Comparison of ENCODE assay signal across 6 cellular contexts in genomic region chr6:10720960-10721849, GRCh38. TPM values are rescaled to one million over a fixed set of nuclear protein-coding genes. Genes with fewer than 3 reads are reported as not detected.
A peak's percentile ranks its signal among the peaks of the same experiment; 100 is the strongest.
DNase-seq lines count a peak whose midpoint lies in the region; ATAC-seq and TF ChIP-seq lines count a peak whose summit lies in the region.
"Not testable (repeated sequence)": the region's sequence is repeated elsewhere in the genome, so short reads cannot be mapped to it uniquely, and the experiment has no call there.

No MANE protein-coding gene starts in this region.

- not testable (repeated sequence) for H3K36me3 ChIP-seq in fibroblast of lung (ENCODE audit: control insufficient read depth, insufficient read depth, low read length); transverse colon

- not testable (repeated sequence) for H3K9me3 ChIP-seq in fibroblast of lung (ENCODE audit: control insufficient read depth, insufficient read depth, low read depth, low read length); transverse colon

- H3K4me1 Mint-ChIP-seq in activated naive CD4-positive, alpha-beta T cell treated with anti-CD3 and anti-CD28 coated beads, Interleukin-2, amount 50 U/mL, for 24 hours = peaks cover 50% of the 10 kb centered on the region
- H3K4me1 Mint-ChIP-seq in natural killer cell treated with Interleukin-12 subunit alpha and Interleukin-12 subunit beta and Interleukin-15 and Interleukin-18, amount 100 ng/mL, for 72 hours (ENCODE audit: low read depth in 2 of 2) = peaks cover 24 to 51% of the 10 kb centered on the region in 2 donors

- DNase-seq in RPMI8226 = peak; percentile 39
- DNase-seq in fibroblast of lung (ENCODE audit: low read depth in 2 of 2); natural killer cell treated with Interleukin-12 subunit alpha and Interleukin-12 subunit beta and Interleukin-15 and Interleukin-18, amount 100 ng/mL, for 72 hours (ENCODE audit: low spot score); transverse colon: not testable (repeated sequence)

- peaks cover 13% of the 10 kb centered on the region for H3K79me2 ChIP-seq in fibroblast of lung (ENCODE audit: control insufficient read depth, insufficient read depth, low read length)

- not testable (repeated sequence) for TF ChIP-seq EP300 in transverse colon (IDR thresholded peaks at IDR 0.05; ENCODE audit: low read depth)

- TF ChIP-seq POLR2A in GM19099 (IDR thresholded peaks at IDR 0.05; ENCODE audit: extremely low read depth, insufficient read length, low read depth) = peak; percentile 58
- not testable (repeated sequence) for TF ChIP-seq POLR2A in transverse colon (IDR thresholded peaks at IDR 0.05)

- intact Hi-C loops in transverse colon (cut with DNase I; ENCODE audit: low total_unique reads) = not testable (repeated sequence)

- not testable (repeated sequence) for H3K27me3 ChIP-seq in fibroblast of lung (ENCODE audit: control insufficient read depth, insufficient read depth, low read length); transverse colon

- ATAC-seq in natural killer cell treated with Interleukin-12 subunit alpha and Interleukin-12 subunit beta and Interleukin-15 and Interleukin-18, amount 100 ng/mL, for 72 hours = not testable (repeated sequence)

- WGBS in transverse colon (ENCODE audit: low coverage in 1 of 2), 2 donors = 83 to 84% methylated on average over 12 to 17 of the region's 17 CpGs

- H3K27ac ChIP-seq in fibroblast of lung (ENCODE audit: insufficient read depth, low read length) = not testable (repeated sequence)
- H3K27ac ChIP-seq in transverse colon = peak overlapping the region; percentile 79 to 93 (median 88)

- peak overlapping the region; percentile 96 for H3K4me3 Mint-ChIP-seq in activated naive CD4-positive, alpha-beta T cell treated with anti-CD3 and anti-CD28 coated beads, Interleukin-2, amount 50 U/mL, for 24 hours
- peak overlapping the region; percentile 93 for H3K4me3 Mint-ChIP-seq in natural killer cell treated with Interleukin-12 subunit alpha and Interleukin-12 subunit beta and Interleukin-15 and Interleukin-18, amount 100 ng/mL, for 72 hours

- H3K9me3 Mint-ChIP-seq in activated naive CD4-positive, alpha-beta T cell treated with anti-CD3 and anti-CD28 coated beads, Interleukin-2, amount 50 U/mL, for 24 hours; natural killer cell treated with Interleukin-12 subunit alpha and Interleukin-12 subunit beta and Interleukin-15 and Interleukin-18, amount 100 ng/mL, for 72 hours: not testable (repeated sequence)

- H3K27ac Mint-ChIP-seq in activated naive CD4-positive, alpha-beta T cell treated with anti-CD3 and anti-CD28 coated beads, Interleukin-2, amount 50 U/mL, for 24 hours = peak overlapping the region; percentile 82
- H3K27ac Mint-ChIP-seq in natural killer cell treated with Interleukin-12 subunit alpha and Interleukin-12 subunit beta and Interleukin-15 and Interleukin-18, amount 100 ng/mL, for 72 hours = peak overlapping the region; percentile 76 to 83

- H3K4me3 ChIP-seq in fibroblast of lung (replicated peaks in 1 of 4; ENCODE audit: control extremely low read depth in 1 of 4, insufficient read depth in 1 of 4, low read depth in 3 of 4, low read length in 4 of 4) = peak overlapping the region in 2 of 4 experiments; percentile 10 to 67
- peak overlapping the region in 3 of 4 donors; percentile 57 to 62 (median 58) for H3K4me3 ChIP-seq in transverse colon

- TF ChIP-seq CTCF in fibroblast of lung (conservative IDR thresholded peaks at IDR 0.05 in 1 of 2, IDR thresholded peaks at IDR 0.05 in 1 of 2; ENCODE audit: low read depth in 1 of 2, low read length in 2 of 2) = not testable (repeated sequence)
- TF ChIP-seq CTCF in transverse colon (IDR thresholded peaks at IDR 0.05) = peak in 1 of 5 experiments; percentile 28

- not testable (repeated sequence) for H3K4me1 ChIP-seq in fibroblast of lung (ENCODE audit: control insufficient read depth, extremely low read depth, insufficient read depth, low read length)
- peaks cover 0 to 30% (median 18%) of the 10 kb centered on the region in 4 donors for H3K4me1 ChIP-seq in transverse colon

- peak overlapping the region; percentile 42 for H3K4me2 ChIP-seq in fibroblast of lung (ENCODE audit: extremely low read depth, insufficient read depth, low read length)

- not testable (repeated sequence) for H3K36me3 Mint-ChIP-seq in activated naive CD4-positive, alpha-beta T cell treated with anti-CD3 and anti-CD28 coated beads, Interleukin-2, amount 50 U/mL, for 24 hours; natural killer cell treated with Interleukin-12 subunit alpha and Interleukin-12 subunit beta and Interleukin-15 and Interleukin-18, amount 100 ng/mL, for 72 hours

- not testable (repeated sequence) for H3K9ac ChIP-seq in fibroblast of lung (ENCODE audit: insufficient read depth, low read length)

- not testable (repeated sequence) for H4K20me1 ChIP-seq in fibroblast of lung (ENCODE audit: control insufficient read depth, extremely low read depth, insufficient read depth, low read length)

- not testable (repeated sequence) for H3K27me3 Mint-ChIP-seq in activated naive CD4-positive, alpha-beta T cell treated with anti-CD3 and anti-CD28 coated beads, Interleukin-2, amount 50 U/mL, for 24 hours
- H3K27me3 Mint-ChIP-seq in natural killer cell treated with Interleukin-12 subunit alpha and Interleukin-12 subunit beta and Interleukin-15 and Interleukin-18, amount 100 ng/mL, for 72 hours = peaks cover 0 to 24% of the 10 kb centered on the region in 2 donors

- in situ Hi-C loops in transverse colon (cut with MboI; ENCODE audit: low pct_ligation_motif_present in 1 of 4, low pct_unique_long_range_greater_than_20kb in 1 of 4, low sequenced_read_pairs in 3 of 4) = not testable (repeated sequence)

- peak overlapping the region; percentile 16 for H2AFZ ChIP-seq in fibroblast of lung (ENCODE audit: low read length)

RNA-seq across cellular contexts. Expression of gene TMEM14C, which starts 1.7 kb away (rescaled TPM):
- 123 and 124 TPM in 2 replicates for total RNA-seq in fibroblast of lung
- 183 and 246 TPM in 2 replicates for polyA plus RNA-seq in fibroblast of lung
- 129 and 153 TPM in 2 replicates for polyA plus RNA-seq in fibroblast of lung (2012)
- polyA minus RNA-seq in fibroblast of lung (ENCODE audit: low replicate concordance) = 37.2 and 40.4 TPM in 2 replicates
- total RNA-seq in natural killer cell treated with Interleukin-12 subunit alpha and Interleukin-12 subunit beta and Interleukin-15 and Interleukin-18, amount 100 ng/mL, for 72 hours = 10 to 100 TPM; 12.0 to 27.4 TPM
- total RNA-seq in transverse colon = 100 to 1,000 TPM in 1 of 4 donors, 10 to 100 TPM in 2, 1 to 10 TPM in 1; 9.7 to 125 (median 60.0) TPM

RNA-seq across cellular contexts. Expression of gene TMEM14B, which starts 26.4 kb away (rescaled TPM):
- total RNA-seq in fibroblast of lung (52.1 and 58.3 TPM in 2 replicates), transverse colon (10 to 100 TPM; 16.5 to 57.9 (median 48.7) TPM)
- polyA plus RNA-seq in fibroblast of lung = 109 and 113 TPM in 2 replicates
- polyA plus RNA-seq in fibroblast of lung (2012) = 72.2 and 88.0 TPM in 2 replicates
- polyA minus RNA-seq in fibroblast of lung (ENCODE audit: low replicate concordance) = 16.5 and 23.5 TPM in 2 replicates
- 10 to 100 TPM; 43.9 to 63.4 TPM for total RNA-seq in natural killer cell treated with Interleukin-12 subunit alpha and Interleukin-12 subunit beta and Interleukin-15 and Interleukin-18, amount 100 ng/mL, for 72 hours

RNA-seq across cellular contexts. Expression of gene PAK1IP1, which starts 26.4 kb away (rescaled TPM):
- 16.3 and 19.3 TPM in 2 replicates for total RNA-seq in fibroblast of lung
- polyA plus RNA-seq in fibroblast of lung = 27.3 and 33.0 TPM in 2 replicates
- polyA plus RNA-seq in fibroblast of lung (2012) = 15.9 and 21.2 TPM in 2 replicates
- 5.7 and 14.8 TPM in 2 replicates for polyA minus RNA-seq in fibroblast of lung (ENCODE audit: low replicate concordance)
- total RNA-seq in natural killer cell treated with Interleukin-12 subunit alpha and Interleukin-12 subunit beta and Interleukin-15 and Interleukin-18, amount 100 ng/mL, for 72 hours = 10 to 100 TPM; 24.8 to 27.7 TPM
- total RNA-seq in transverse colon = 1 to 10 TPM; 5.6 to 6.4 (median 6.0) TPM

RNA-seq across cellular contexts. Expression of gene C6orf52, which starts 26.8 kb away (rescaled TPM):
- total RNA-seq in fibroblast of lung (0.26 and 0.33 TPM in 2 replicates), transverse colon (not detected)
- 0.26 and 1.1 TPM in 2 replicates for polyA plus RNA-seq in fibroblast of lung
- polyA plus RNA-seq in fibroblast of lung (2012) = 0.56 and 1.3 TPM in 2 replicates
- not detected in 2 replicates for polyA minus RNA-seq in fibroblast of lung (ENCODE audit: low replicate concordance)
- total RNA-seq in natural killer cell treated with Interleukin-12 subunit alpha and Interleukin-12 subunit beta and Interleukin-15 and Interleukin-18, amount 100 ng/mL, for 72 hours = 1 to 10 TPM; 2.4 to 4.0 TPM
